In the genomic region with DNA sequence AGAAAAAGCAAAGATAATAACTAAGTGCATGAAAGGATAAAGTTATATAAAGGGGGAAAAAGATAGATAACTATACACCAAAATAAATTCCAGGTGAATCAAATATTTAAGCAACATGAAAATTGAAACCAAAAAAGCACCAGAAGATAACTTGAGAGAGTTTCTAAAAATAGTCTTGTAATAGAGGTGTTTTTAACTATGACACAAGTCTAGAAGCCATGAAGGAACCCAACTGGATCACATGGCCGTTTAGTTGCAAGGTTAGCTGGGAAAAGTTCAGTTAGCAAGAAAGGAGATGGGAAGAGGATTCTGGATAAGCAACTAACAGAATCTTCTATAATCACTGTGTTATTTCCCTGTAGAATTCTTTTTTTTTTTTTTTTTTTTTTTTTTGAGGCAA, we compare ENCODE assay signal across 1 cellular context.
TF ChIP-seq lines count a peak whose summit lies in the region.

No MANE protein-coding gene starts in this region.

TF ChIP-seq in K562, 482 proteins besides CTCF, POLR2A, EP300 and RAD21 (continued from another document):
- TF ChIP-seq, protein P1, sequence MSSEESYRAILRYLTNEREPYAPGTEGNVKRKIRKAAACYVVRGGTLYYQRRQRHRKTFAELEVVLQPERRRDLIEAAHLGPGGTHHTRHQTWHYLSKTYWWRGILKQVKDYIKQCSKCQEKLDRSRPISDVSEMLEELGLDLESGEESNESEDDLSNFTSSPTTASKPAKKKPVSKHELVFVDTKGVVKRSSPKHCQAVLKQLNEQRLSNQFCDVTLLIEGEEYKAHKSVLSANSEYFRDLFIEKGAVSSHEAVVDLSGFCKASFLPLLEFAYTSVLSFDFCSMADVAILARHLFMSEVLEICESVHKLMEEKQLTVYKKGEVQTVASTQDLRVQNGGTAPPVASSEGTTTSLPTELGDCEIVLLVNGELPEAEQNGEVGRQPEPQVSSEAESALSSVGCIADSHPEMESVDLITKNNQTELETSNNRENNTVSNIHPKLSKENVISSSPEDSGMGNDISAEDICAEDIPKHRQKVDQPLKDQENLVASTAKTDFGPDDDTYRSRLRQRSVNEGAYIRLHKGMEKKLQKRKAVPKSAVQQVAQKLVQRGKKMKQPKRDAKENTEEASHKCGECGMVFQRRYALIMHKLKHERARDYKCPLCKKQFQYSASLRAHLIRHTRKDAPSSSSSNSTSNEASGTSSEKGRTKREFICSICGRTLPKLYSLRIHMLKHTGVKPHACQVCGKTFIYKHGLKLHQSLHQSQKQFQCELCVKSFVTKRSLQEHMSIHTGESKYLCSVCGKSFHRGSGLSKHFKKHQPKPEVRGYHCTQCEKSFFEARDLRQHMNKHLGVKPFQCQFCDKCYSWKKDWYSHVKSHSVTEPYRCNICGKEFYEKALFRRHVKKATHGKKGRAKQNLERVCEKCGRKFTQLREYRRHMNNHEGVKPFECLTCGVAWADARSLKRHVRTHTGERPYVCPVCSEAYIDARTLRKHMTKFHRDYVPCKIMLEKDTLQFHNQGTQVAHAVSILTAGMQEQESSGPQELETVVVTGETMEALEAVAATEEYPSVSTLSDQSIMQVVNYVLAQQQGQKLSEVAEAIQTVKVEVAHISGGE (CRISPR knock-in tag; IDR thresholded peaks at IDR 0.05): no peak
- no peak for TF ChIP-seq ZNF79 (CRISPR knock-in tag; IDR thresholded peaks at IDR 0.05; ENCODE audit: low read depth)
